ENCODE assay signal across 8 cellular contexts in genomic region chr1:1230656-1231399, GRCh38. TPM values are rescaled to one million over a fixed set of nuclear protein-coding genes. Genes with fewer than 3 reads are reported as not detected.
DNase-seq lines count a peak whose midpoint lies in the region; ATAC-seq and TF ChIP-seq lines count a peak whose summit lies in the region.

No MANE protein-coding gene starts in this region.

- peak overlapping the region; percentile 81 for H3K27ac Mint-ChIP-seq in activated T-helper 2 cell treated with anti-CD3 and anti-CD28 coated beads, Interferon-gamma antibody, Interleukin-2, Interleukin-4, amounts not matched to agents 10 μg/mL and 5 μg/mL and 100 μg/mL, durations not matched to agents 14 hours and 24 hours and 36 hours

- peaks cover 23% of the 10 kb centered on the region for H3K4me1 Mint-ChIP-seq in activated T-helper 2 cell treated with anti-CD3 and anti-CD28 coated beads, Interferon-gamma antibody, Interleukin-2, Interleukin-4, amounts not matched to agents 10 μg/mL and 5 μg/mL and 100 μg/mL, durations not matched to agents 14 hours and 24 hours and 36 hours (ENCODE audit: low read depth)

- H3K14ac ChIP-seq in IMR-90 (replicated peaks; ENCODE audit: low read depth, low read length) = peak overlapping the region; percentile 94

- peaks cover 57% of the 10 kb centered on the region for H3K36me3 Mint-ChIP-seq in activated T-helper 2 cell treated with anti-CD3 and anti-CD28 coated beads, Interferon-gamma antibody, Interleukin-2, Interleukin-4, amounts not matched to agents 10 μg/mL and 5 μg/mL and 100 μg/mL, durations not matched to agents 14 hours and 24 hours and 36 hours (ENCODE audit: low read depth)

- no peaks in the 10 kb centered on the region for H3K27me3 ChIP-seq in IMR-90 (ENCODE audit: control insufficient read depth, insufficient read depth, low read length)

- in situ Hi-C loops in IMR-90 (cut with MboI; ENCODE audit: low sequenced_read_pairs) = no loop called here

- H3K18ac ChIP-seq in IMR-90 (ENCODE audit: low read depth, low read length) = peak overlapping the region; percentile 3; the same call in 1 of the 2 replicates

- peak overlapping the region; percentile 86 for H3K4ac ChIP-seq in IMR-90 (ENCODE audit: low read depth, low read length)

- intact Hi-C loops in IMR-90 (cut with micrococcal nuclease) = loop anchor here (1.0 to 5.0 kb wide), 2 partner anchors 109 to 249 kb away; partner anchors contain the start of gene PERM1
- intact Hi-C loops in activated T-helper 2 cell treated with anti-CD3 and anti-CD28 coated beads, Interferon-gamma antibody, Interleukin-2, Interleukin-4, amounts not matched to agents 10 μg/mL and 5 μg/mL and 100 μg/mL, durations not matched to agents 14 hours and 24 hours and 36 hours (cut with micrococcal nuclease) = loop anchor here (1.0 to 5.0 kb wide), 3 partner anchors 16 to 109 kb away; partner anchors contain the start of genes TNFRSF4 and UBE2J2

- peaks cover 12 to 76% of the 10 kb centered on the region in 2 experiments; a peak in 3 of 4 replicates for H3K79me1 ChIP-seq in IMR-90 (ENCODE audit: low read depth in 1 of 2, low read length in 2 of 2)

- H3K27me3 Mint-ChIP-seq in activated T-helper 2 cell treated with anti-CD3 and anti-CD28 coated beads, Interferon-gamma antibody, Interleukin-2, Interleukin-4, amounts not matched to agents 10 μg/mL and 5 μg/mL and 100 μg/mL, durations not matched to agents 14 hours and 24 hours and 36 hours (ENCODE audit: low read depth) = no peaks in the 10 kb centered on the region

- WGBS in IMR-90 (ENCODE audit: extremely low coverage in 2 of 2, insufficient read length in 1 of 2), 2 experiments = 4% methylated on average over 5 of the region's 24 CpGs; no CpG with 5 or more reads in 1 of the 2 experiments

- peak; percentile 56 for TF ChIP-seq RAD21 in IMR-90 (IDR thresholded peaks at IDR 0.05; ENCODE audit: low read length)

- peak overlapping the region; percentile 75 for H2BK5ac ChIP-seq in IMR-90 (ENCODE audit: low read depth, low read length, poor library complexity, severe bottlenecking)

- POLR2A ChIA-PET in IMR-90 (lab: Charles Lee; ENCODE audit: unreplicated experiment) = no interaction called here

- peak overlapping the region; percentile 74 for H4K91ac ChIP-seq in IMR-90 (ENCODE audit: insufficient read depth, low read depth, low read length)

- TF ChIP-seq CTCF in IMR-90 (conservative IDR thresholded peaks at IDR 0.05; ENCODE audit: low read depth, low read length) = peak; percentile 51

- H2AFZ ChIP-seq in IMR-90 (replicated peaks; ENCODE audit: low read length, poor library complexity) = peak overlapping the region; percentile 98

- peak overlapping the region; percentile 96 for H2AK9ac ChIP-seq in IMR-90 (replicated peaks; ENCODE audit: low read depth, low read length, poor library complexity)

- peaks cover 7% of the 10 kb centered on the region for H3K9me1 ChIP-seq in IMR-90 (ENCODE audit: insufficient read depth, low read length)

- TF ChIP-seq POLR2A in IMR-90 (IDR thresholded peaks at IDR 0.05; ENCODE audit: low read depth, low read length) = no peak

- H4K8ac ChIP-seq in IMR-90 (ENCODE audit: low read depth in 2 of 2, low read length in 2 of 2) = peak overlapping the region; percentile 79 to 81; a peak in 3 of 4 replicates

- peaks cover 37% of the 10 kb centered on the region for H4K20me1 ChIP-seq in IMR-90 (ENCODE audit: insufficient read depth, low read length)

- H3K4me3 ChIP-seq in IMR-90 (ENCODE audit: insufficient read depth, low read depth, low read length) (peak overlapping the region; percentile 84), skin epidermis (peak overlapping the region; percentile 62 to 97 (median 83))

- DNase-seq in EH (ENCODE audit: low read depth) (peak; percentile 80), IMR-90 (peak; percentile 77), hepatic stellate cell (ENCODE audit: low spot score) (peak; percentile 94), cerebellar nuclear complex (lab: John Stamatoyannopoulos, UW) (no peak)
- DNase-seq in activated T-helper 2 cell treated with anti-CD3 and anti-CD28 coated beads, Interferon-gamma antibody, Interleukin-2, Interleukin-4, amounts not matched to agents 10 μg/mL and 5 μg/mL and 100 μg/mL, durations not matched to agents 14 hours and 24 hours and 36 hours (ENCODE audit: low spot score) = no peak

- peak overlapping the region; percentile 89 for H3K23ac ChIP-seq in IMR-90 (ENCODE audit: low read depth, low read length)

- peak overlapping the region; percentile 54 for H4K5ac ChIP-seq in IMR-90 (ENCODE audit: low read depth, low read length)

- H3K4me1 ChIP-seq in IMR-90 (ENCODE audit: control insufficient read depth, insufficient read depth, low read length) = peaks cover 13% of the 10 kb centered on the region; the same call in 1 of the 2 replicates

- H2BK15ac ChIP-seq in IMR-90 (ENCODE audit: low read depth, low read length) = no peak overlapping the region; the same call in 2 of the 3 replicates

- H3K27ac ChIP-seq in IMR-90 (ENCODE audit: insufficient read depth, low read length) (peak overlapping the region; percentile 81), skin epidermis (peak overlapping the region in 20 of 21 experiments; percentile 88 to 99 (median 97))

- TSS peak; percentile 81 for BruUV-seq in IMR-90 (replicated peaks; lab: Mats Ljungman, UMichigan)

- ATAC-seq in IMR-90 (ENCODE audit: low read depth) = peak; percentile 2; the same call in 1 of the 2 replicates
- ATAC-seq in HG02571 (IDR thresholded peaks at IDR 0.05; ENCODE audit: unreplicated experiment) = no peak
- ATAC-seq in GM21515 (IDR thresholded peaks at IDR 0.05; ENCODE audit: unreplicated experiment) = no peak

- H2AK5ac ChIP-seq in IMR-90 (ENCODE audit: low read depth, low read length) = peak overlapping the region; percentile 77

- peak overlapping the region; percentile 92 for H3K4me3 Mint-ChIP-seq in activated T-helper 2 cell treated with anti-CD3 and anti-CD28 coated beads, Interferon-gamma antibody, Interleukin-2, Interleukin-4, amounts not matched to agents 10 μg/mL and 5 μg/mL and 100 μg/mL, durations not matched to agents 14 hours and 24 hours and 36 hours (ENCODE audit: low read depth)

- H2BK120ac ChIP-seq in IMR-90 (ENCODE audit: low read depth, low read length) = peak overlapping the region; percentile 9

- CTCF ChIA-PET in IMR-90 (lab: Yijun Ruan, JAX) = interaction anchor here (0.7 to 2.3 kb wide), 3 partner anchors 34 to 110 kb away, joined by 3 to 11 read pairs (median 3); no protein-coding TSS in a partner anchor

- no peak overlapping the region for H2BK20ac ChIP-seq in IMR-90 (ENCODE audit: low read depth, low read length)

- dilution Hi-C loops in IMR-90 (cut with HindIII; ENCODE audit: low sequenced_read_pairs, unreplicated experiment) = no loop called here

- H3K36me3 ChIP-seq in IMR-90 (ENCODE audit: control insufficient read depth, insufficient read depth, low read length) = peaks cover 30% of the 10 kb centered on the region

- peak overlapping the region; percentile 86 for H3K4me2 ChIP-seq in IMR-90 (ENCODE audit: low read depth, low read length)

- H3K56ac ChIP-seq in IMR-90 (ENCODE audit: extremely low read depth, insufficient read depth, low read length) = peak overlapping the region; percentile 94

- H3K9ac ChIP-seq in IMR-90 (ENCODE audit: low read depth, low read length) = peak overlapping the region; percentile 91

- H3K9me3 Mint-ChIP-seq in activated T-helper 2 cell treated with anti-CD3 and anti-CD28 coated beads, Interferon-gamma antibody, Interleukin-2, Interleukin-4, amounts not matched to agents 10 μg/mL and 5 μg/mL and 100 μg/mL, durations not matched to agents 14 hours and 24 hours and 36 hours = no peaks in the 10 kb centered on the region

- H3K9me3 ChIP-seq in IMR-90 (ENCODE audit: control insufficient read depth, insufficient read depth, low read length) = peaks cover 3% of the 10 kb centered on the region

TF ChIP-seq in IMR-90, 13 proteins besides CTCF, POLR2A, EP300 and RAD21 (continues in another document):
- TF ChIP-seq MAFK (IDR thresholded peaks at IDR 0.05; ENCODE audit: low read depth, low read length) = no peak

RNA-seq across cellular contexts. Expression of gene SDF4, which starts 1.0 kb away (rescaled TPM):
- 57.0 and 69.4 TPM in 2 replicates for total RNA-seq in IMR-90 (2012; rRNA removed)
- 250 and 252 TPM in 2 replicates for polyA plus RNA-seq in IMR-90 (2012; rRNA removed)
- 292 and 384 TPM in 2 replicates for polyA plus RNA-seq in IMR-90 (2012; cell fraction: cytosol; rRNA removed)
- polyA plus RNA-seq in IMR-90 (2012; cell fraction: nucleus; rRNA removed; ENCODE audit: low replicate concordance) = 224 and 287 TPM in 2 replicates
- total RNA-seq in activated T-helper 2 cell treated with anti-CD3 and anti-CD28 coated beads, Interferon-gamma antibody, Interleukin-2, Interleukin-4, amounts not matched to agents 10 μg/mL and 5 μg/mL and 100 μg/mL, durations not matched to agents 14 hours and 24 hours and 36 hours = 161 and 164 TPM in 2 replicates

RNA-seq across cellular contexts. Expression of gene B3GALT6, which starts 1.2 kb away (rescaled TPM):
- total RNA-seq in IMR-90 (2012; rRNA removed) = 12.2 and 18.3 TPM in 2 replicates
- polyA plus RNA-seq in IMR-90 (2012; rRNA removed) = 23.0 and 29.2 TPM in 2 replicates
- polyA plus RNA-seq in IMR-90 (2012; cell fraction: cytosol; rRNA removed) = 24.3 and 37.0 TPM in 2 replicates
- 10.2 and 16.5 TPM in 2 replicates for polyA plus RNA-seq in IMR-90 (2012; cell fraction: nucleus; rRNA removed; ENCODE audit: low replicate concordance)
- 34.6 and 35.8 TPM in 2 replicates for total RNA-seq in activated T-helper 2 cell treated with anti-CD3 and anti-CD28 coated beads, Interferon-gamma antibody, Interleukin-2, Interleukin-4, amounts not matched to agents 10 μg/mL and 5 μg/mL and 100 μg/mL, durations not matched to agents 14 hours and 24 hours and 36 hours

RNA-seq across cellular contexts. Expression of gene C1QTNF12, which starts 15.7 kb away (rescaled TPM):
- 0.36 TPM in 1 of 2 replicates, not detected in the other for total RNA-seq in IMR-90 (2012; rRNA removed)
- polyA plus RNA-seq in IMR-90 (2012; rRNA removed) = 1.1 and 2.6 TPM in 2 replicates
- 0.65 and 0.84 TPM in 2 replicates for polyA plus RNA-seq in IMR-90 (2012; cell fraction: cytosol; rRNA removed)
- 8.4 and 27.4 TPM in 2 replicates for polyA plus RNA-seq in IMR-90 (2012; cell fraction: nucleus; rRNA removed; ENCODE audit: low replicate concordance)
- total RNA-seq in activated T-helper 2 cell treated with anti-CD3 and anti-CD28 coated beads, Interferon-gamma antibody, Interleukin-2, Interleukin-4, amounts not matched to agents 10 μg/mL and 5 μg/mL and 100 μg/mL, durations not matched to agents 14 hours and 24 hours and 36 hours = 3.5 and 3.7 TPM in 2 replicates

RNA-seq across cellular contexts. Expression of gene TNFRSF4, which starts 16.9 kb away (rescaled TPM):
- not detected in 2 replicates for total RNA-seq in IMR-90 (2012; rRNA removed)
- polyA plus RNA-seq in IMR-90 (2012; rRNA removed) = 0.15 and 0.44 TPM in 2 replicates
- polyA plus RNA-seq in IMR-90 (2012; cell fraction: cytosol; rRNA removed) = 0.23 and 0.40 TPM in 2 replicates
- polyA plus RNA-seq in IMR-90 (2012; cell fraction: nucleus; rRNA removed; ENCODE audit: low replicate concordance) = 0.63 and 1.3 TPM in 2 replicates
- total RNA-seq in activated T-helper 2 cell treated with anti-CD3 and anti-CD28 coated beads, Interferon-gamma antibody, Interleukin-2, Interleukin-4, amounts not matched to agents 10 μg/mL and 5 μg/mL and 100 μg/mL, durations not matched to agents 14 hours and 24 hours and 36 hours = 441 and 458 TPM in 2 replicates

RNA-seq across cellular contexts. Expression of gene TNFRSF18, which starts 24.4 kb away (rescaled TPM):
- total RNA-seq in IMR-90 (2012; rRNA removed) = 0.18 TPM in 1 of 2 replicates, not detected in the other
- 1.0 and 1.2 TPM in 2 replicates for polyA plus RNA-seq in IMR-90 (2012; rRNA removed)
- polyA plus RNA-seq in IMR-90 (2012; cell fraction: cytosol; rRNA removed) = 0.23 and 0.65 TPM in 2 replicates
- polyA plus RNA-seq in IMR-90 (2012; cell fraction: nucleus; rRNA removed; ENCODE audit: low replicate concordance) = 4.4 and 10.1 TPM in 2 replicates
- total RNA-seq in activated T-helper 2 cell treated with anti-CD3 and anti-CD28 coated beads, Interferon-gamma antibody, Interleukin-2, Interleukin-4, amounts not matched to agents 10 μg/mL and 5 μg/mL and 100 μg/mL, durations not matched to agents 14 hours and 24 hours and 36 hours = 219 and 231 TPM in 2 replicates

Comparison
In these comparisons a context has a peak if more than half of its experiments do, and no peak if none do; other contexts are left out.
1. DNase-seq: peak in EH (single experiment), IMR-90 (single experiment) and hepatic stellate cell (single experiment); none in activated T-helper 2 cell treated with anti-CD3 and anti-CD28 coated beads, Interferon-gamma antibody, Interleukin-2, Interleukin-4, amounts not matched to agents 10 μg/mL and 5 μg/mL and 100 μg/mL, durations not matched to agents 14 hours and 24 hours and 36 hours (single experiment) and cerebellar nuclear complex (0 of 2).